Comparison of ENCODE assay signal across 8 cellular contexts in genomic region chr4:98262431-98262830, GRCh38. TPM values are rescaled to one million over a fixed set of nuclear protein-coding genes. Genes with fewer than 3 reads are reported as not detected.
DNase-seq lines count a peak whose midpoint lies in the region; ATAC-seq and TF ChIP-seq lines count a peak whose summit lies in the region.

No MANE protein-coding gene starts in this region.

- intact Hi-C loops in left ventricle myocardium inferior (cut with micrococcal nuclease), result no loop called here
- intact Hi-C loops in Right ventricle myocardium inferior (cut with DNase I), result loop anchor here (5.0 to 10.0 kb wide), 2 partner anchors 92 to 735 kb away; partner anchors contain the start of gene METAP1
- intact Hi-C loops in activated CD8-positive, alpha-beta T cell treated with anti-CD3 and anti-CD28 coated beads for 36 hours (cut with micrococcal nuclease), result loop anchor here (10.0 kb wide), 1 partner anchor 392 kb away; the partner anchor contains the start of gene TSPAN5
- intact Hi-C loops in stomach (cut with DNase I; ENCODE audit: low total_unique reads), result no loop called here

- peaks cover 19% of the 10 kb centered on the region for H3K36me3 Mint-ChIP-seq in activated CD8-positive, alpha-beta T cell treated with anti-CD3 and anti-CD28 coated beads for 36 hours (ENCODE audit: low read depth)

- DNase-seq in left ventricle myocardium inferior (no peak), Right ventricle myocardium inferior (ENCODE audit: missing footprints) (no peak), stomach (no peak)
- no peak for DNase-seq in activated CD8-positive, alpha-beta T cell treated with anti-CD3 and anti-CD28 coated beads for 36 hours

- CTCF ChIA-PET in activated CD8-positive, alpha-beta T cell treated with anti-CD3 and anti-CD28 coated beads for 36 hours (lab: Charles Lee), result interaction anchor here (0.8 to 1.6 kb wide), 2 partner anchors 119 to 222 kb away, joined by 3 read pairs; partner anchors contain the start of gene STPG2

- no peaks in the 10 kb centered on the region for H3K36me3 ChIP-seq in left ventricle myocardium inferior
- H3K36me3 ChIP-seq in iPS-18a (ENCODE audit: control insufficient read depth, low read depth, low read length), result no peaks in the 10 kb centered on the region
- H3K36me3 ChIP-seq in stomach, result no peaks in the 10 kb centered on the region

- H3K4me3 ChIP-seq in left ventricle myocardium inferior, result peak overlapping the region; percentile 86
- H3K4me3 ChIP-seq in iPS-18a (ENCODE audit: low read length), result peak overlapping the region; percentile 89
- peak overlapping the region; percentile 81 to 96 (median 83) for H3K4me3 ChIP-seq in stomach

- peak overlapping the region; percentile 79 for H3K9ac ChIP-seq in iPS-18a (ENCODE audit: low read length)

- H3K27me3 ChIP-seq in left ventricle myocardium inferior (ENCODE audit: low read depth) (no peaks in the 10 kb centered on the region), iPS-18a (ENCODE audit: control insufficient read depth, insufficient read depth, low read length) (peaks cover 10% of the 10 kb centered on the region), stomach (no peaks in the 10 kb centered on the region)

- no peak for TF ChIP-seq EP300 in stomach (IDR thresholded peaks at IDR 0.05)

- TF ChIP-seq POLR2A in stomach (IDR thresholded peaks at IDR 0.05), result no peak

- H3K27ac ChIP-seq in left ventricle myocardium inferior (replicated peaks) (peak overlapping the region; percentile 99), iPS-18a (ENCODE audit: low read length) (no peak overlapping the region), stomach (peak overlapping the region in 4 of 5 donors; percentile 90 to 99 (median 97))

- peaks cover 4% of the 10 kb centered on the region for H3K9me3 Mint-ChIP-seq in activated CD8-positive, alpha-beta T cell treated with anti-CD3 and anti-CD28 coated beads for 36 hours

- TF ChIP-seq CTCF in left ventricle myocardium inferior (IDR thresholded peaks at IDR 0.05; ENCODE audit: borderline replicate concordance) (no peak), stomach (IDR thresholded peaks at IDR 0.05) (no peak)
- TF ChIP-seq CTCF in activated CD8-positive, alpha-beta T cell treated with anti-CD3 and anti-CD28 coated beads for 36 hours (IDR thresholded peaks at IDR 0.05), result no peak

- peaks cover 54% of the 10 kb centered on the region for H3K4me1 ChIP-seq in left ventricle myocardium inferior
- peaks cover 15% of the 10 kb centered on the region for H3K4me1 ChIP-seq in iPS-18a (ENCODE audit: control insufficient read depth, low read depth, low read length)
- peaks cover 4 to 36% (median 18%) of the 10 kb centered on the region in 4 donors for H3K4me1 ChIP-seq in stomach

- H3K27ac Mint-ChIP-seq in activated CD8-positive, alpha-beta T cell treated with anti-CD3 and anti-CD28 coated beads for 36 hours, result peak overlapping the region; percentile 84

- peak overlapping the region; percentile 86 for H3K4me3 Mint-ChIP-seq in activated CD8-positive, alpha-beta T cell treated with anti-CD3 and anti-CD28 coated beads for 36 hours

- WGBS in stomach, 5 donors, result 1 to 10% (median 5%) methylated on average over 5 of the region's 5 CpGs

- H3K4me1 Mint-ChIP-seq in activated CD8-positive, alpha-beta T cell treated with anti-CD3 and anti-CD28 coated beads for 36 hours (ENCODE audit: low read depth), result peaks cover 36% of the 10 kb centered on the region

- ATAC-seq in Right ventricle myocardium inferior, result no peak
- ATAC-seq in activated CD8-positive, alpha-beta T cell treated with anti-CD3 and anti-CD28 coated beads for 36 hours, result no peak
- ATAC-seq in GM18868 (IDR thresholded peaks at IDR 0.05; ENCODE audit: unreplicated experiment), result no peak
- no peak for ATAC-seq in HG03565 (IDR thresholded peaks at IDR 0.05; ENCODE audit: unreplicated experiment)
- ATAC-seq in GM18907 (IDR thresholded peaks at IDR 0.05; ENCODE audit: unreplicated experiment), result no peak

- POLR2A ChIA-PET in activated CD8-positive, alpha-beta T cell treated with anti-CD3 and anti-CD28 coated beads for 36 hours (lab: Charles Lee), result interaction anchor here (0.5 to 2.3 kb wide), 3 partner anchors 27 to 733 kb away, joined by 3 to 8 read pairs (median 3); partner anchors contain the start of gene METAP1

- H3K27me3 Mint-ChIP-seq in activated CD8-positive, alpha-beta T cell treated with anti-CD3 and anti-CD28 coated beads for 36 hours, result no peaks in the 10 kb centered on the region

- H3K9me3 ChIP-seq in left ventricle myocardium inferior (replicated peaks) (peaks cover under 1% of the 10 kb centered on the region), iPS-18a (ENCODE audit: control insufficient read depth, low read depth, low read length) (no peaks in the 10 kb centered on the region), stomach (no peaks in the 10 kb centered on the region)

RNA-seq across cellular contexts. Expression of gene RAP1GDS1, which starts 1.2 kb away (rescaled TPM):
- total RNA-seq in left ventricle myocardium inferior (11.1 TPM), Right ventricle myocardium inferior (14.0 TPM), stomach (10 to 100 TPM in 3 of 5 donors, 1 to 10 TPM in 2; 8.7 to 49.9 (median 20.0) TPM)
- total RNA-seq in activated CD8-positive, alpha-beta T cell treated with anti-CD3 and anti-CD28 coated beads for 36 hours, result 10 to 100 TPM; 49.8 to 52.1 TPM
- 10 to 100 TPM; 11.4 to 14.9 (median 12.8) TPM for polyA plus RNA-seq in stomach

Comparison
In these comparisons a context has a peak if more than half of its experiments do, and no peak if none do; other contexts are left out.
1. intact Hi-C loops: an anchor here in Right ventricle myocardium inferior (5.0 to 10.0 kb wide) and activated CD8-positive, alpha-beta T cell treated with anti-CD3 and anti-CD28 coated beads for 36 hours (10.0 kb wide); none called in left ventricle myocardium inferior and stomach.